ENCODE assay signal across 11 cellular contexts in the genomic region with DNA sequence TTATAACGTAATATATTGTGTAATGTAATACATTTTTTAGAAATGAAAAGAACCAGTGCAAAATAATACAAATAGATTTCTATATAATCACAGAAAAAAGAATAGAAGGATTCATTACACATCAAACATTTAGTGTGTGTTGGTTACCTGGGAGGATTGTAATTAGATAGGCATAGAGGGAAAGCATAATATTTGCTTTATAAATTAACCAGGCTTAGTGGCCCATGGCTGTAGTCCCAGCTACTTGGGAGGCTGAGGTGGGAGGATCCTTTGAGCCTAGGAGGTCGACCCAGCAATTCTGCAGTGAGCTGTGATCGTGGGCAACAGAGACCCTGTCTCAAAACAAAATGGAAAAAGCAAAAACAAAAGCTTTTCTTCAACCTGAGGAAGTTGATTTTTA.
DNase-seq lines count a peak whose midpoint lies in the region; ATAC-seq lines count a peak whose summit lies in the region.
"Had no signal": no experiment of that assay in that cellular context is flagged by ENCODE, and none has a peak within 500 bp of the region (broad histone marks: within the 10 kb centered on the region; RNA-seq: fewer than 3 reads in every experiment).

No MANE protein-coding gene starts in this region.

- no peak overlapping the region for H3K27ac ChIP-seq in substantia nigra (ENCODE audit: low read depth, low read length, poor library complexity, severe bottlenecking)
- H3K27ac ChIP-seq: BLaER1 treated with 17β-estradiol and CSF1 and Interleukin-3, amounts not matched to agents 10 nM and 100 nM; GM23248 had no signal

- peak; percentile 28 for DNase-seq in NCI-H748 (lab: John Stamatoyannopoulos, UW; ENCODE audit: unreplicated experiment)
- DNase-seq in NCI-H748 treated with DMSO at 0.1 percent for 48 hours (lab: John Stamatoyannopoulos, UW) = no peak
- DNase-seq in NCI-H2029 treated with DMSO at 0.1 percent for 48 hours (lab: John Stamatoyannopoulos, UW) = peak; percentile 26
- DNase-seq in NCI-H69 (lab: John Stamatoyannopoulos, UW) = peak; percentile 59
- no peak for DNase-seq in substantia nigra (lab: John Stamatoyannopoulos, UW)
- DNase-seq: Calu3; CD8-positive, alpha-beta T cell; GM23248; IMR-90 had no signal

- ATAC-seq in HG03025 (IDR thresholded peaks at IDR 0.05; ENCODE audit: low FRiP score, unreplicated experiment) = no peak
- ATAC-seq: CD8-positive, alpha-beta T cell had no signal

Comparison
In these comparisons a context has a peak if more than half of its experiments do, and no peak if none do; other contexts are left out.
1. DNase-seq: peak in NCI-H748 (single experiment), NCI-H2029 treated with DMSO at 0.1 percent for 48 hours (single experiment) and NCI-H69 (single experiment); none in NCI-H748 treated with DMSO at 0.1 percent for 48 hours (single experiment) and substantia nigra (0 of 49).